In genomic region chr12:80025638-80026037, GRCh38 we compare ENCODE assay signal across 34 cellular contexts.
"Had no signal": no experiment of that assay in that cellular context is flagged by ENCODE, and none has a peak within 500 bp of the region (broad histone marks: within the 10 kb centered on the region; RNA-seq: fewer than 3 reads in every experiment).

No MANE protein-coding gene starts in this region.

- H3K4me3 ChIP-seq: MG63 had no signal

- H3K36me3 ChIP-seq: MG63 had no signal

- DNase-seq: Karpas-422, Kasumi-1, MG63, MM.1S, MV-4-11, NCI-H1048, NCI-H1092, NCI-H1092 treated with DMSO at 0.1 percent for 48 hours, NCI-H1105, NCI-H1105 treated with DMSO at 0.1 percent for 48 hours, NCI-H1417, NCI-H1417 treated with DMSO at 0.1 percent for 48 hours, NCI-H1436, NCI-H1436 treated with DMSO at 0.1 percent for 48 hours, NCI-H146, NCI-H1694, NCI-H1694 treated with DMSO at 0.1 percent for 48 hours, NCI-H187, NCI-H187 treated with DMSO at 0.1 percent for 48 hours, NCI-H1930, NCI-H2029, NCI-H2029 treated with DMSO at 0.1 percent for 48 hours, NCI-H2081, NCI-H2081 treated with DMSO at 0.1 percent for 48 hours, NCI-H2107, NCI-H2171, NCI-H2171 treated with DMSO at 0.1 percent for 48 hours, NCI-H2227 treated with DMSO at 0.1 percent for 48 hours, NCI-H226, NCI-H345, NCI-H446, NCI-H446 treated with DMSO at 0.1 percent for 48 hours, NCI-H510A, NCI-H510A treated with DMSO at 0.1 percent for 48 hours had no signal
